ENCODE assay signal across 8 cellular contexts in the genomic region with DNA sequence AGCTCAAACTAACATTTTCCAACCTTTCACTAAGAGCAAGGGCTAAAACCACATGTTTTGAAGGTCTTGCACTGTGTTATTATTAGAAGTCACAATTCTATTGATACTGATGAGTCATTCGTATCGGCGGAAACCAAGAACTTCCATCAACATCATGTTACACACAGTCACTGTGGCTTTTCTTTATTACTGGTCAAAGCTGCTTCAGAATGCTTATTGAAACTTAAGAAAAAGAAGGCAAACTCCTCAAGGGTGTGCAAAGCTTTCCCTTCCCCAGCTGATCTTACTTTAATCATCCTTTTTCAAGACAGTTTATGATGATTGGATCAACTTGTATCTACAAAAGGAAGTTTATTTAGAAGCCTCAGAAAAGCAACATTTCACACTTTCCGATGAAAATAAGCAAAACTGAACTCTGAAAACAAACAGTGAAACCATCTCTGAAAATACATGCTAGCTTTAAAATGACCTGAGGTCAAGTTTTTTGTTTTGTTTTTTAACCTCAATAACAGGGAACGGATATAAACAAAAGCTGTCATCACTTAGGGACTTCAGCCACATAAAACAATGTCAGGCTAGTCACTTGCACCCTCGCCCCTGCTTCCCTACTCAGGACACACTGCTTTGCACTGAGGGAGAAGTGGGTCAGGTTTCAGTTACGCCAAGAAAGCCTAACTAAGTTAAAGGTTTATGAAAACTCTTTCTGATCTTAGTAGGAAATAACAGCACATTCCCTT. TPM values are rescaled to one million over a fixed set of nuclear protein-coding genes. Genes with fewer than 3 reads are reported as not detected.
DNase-seq lines count a peak whose midpoint lies in the region; ATAC-seq and TF ChIP-seq lines count a peak whose summit lies in the region.

No MANE protein-coding gene starts in this region.

- peak overlapping the region; percentile 85 for H3K27ac Mint-ChIP-seq in type B pancreatic cell

- no peak for TF ChIP-seq CTCF in type B pancreatic cell (conservative IDR thresholded peaks at IDR 0.05)

- ATAC-seq in GM18502 (IDR thresholded peaks at IDR 0.05; ENCODE audit: poor library complexity, unreplicated experiment) (peak; percentile 90), GM21825 (IDR thresholded peaks at IDR 0.05; ENCODE audit: unreplicated experiment) (peak; percentile 70)

- peak overlapping the region; percentile 69 for H3K4me3 Mint-ChIP-seq in type B pancreatic cell

- peaks cover 4% of the 10 kb centered on the region for H3K36me3 Mint-ChIP-seq in type B pancreatic cell

- DNase-seq in Karpas-422 (no peak), astrocyte of the hippocampus (ENCODE audit: low read depth, low spot score) (peak; percentile 71), left kidney (ENCODE audit: low read depth, low spot score) (peak; percentile 68), type B pancreatic cell (ENCODE audit: extremely low spot score, unreplicated experiment) (no peak), NCI-H187 (lab: John Stamatoyannopoulos, UW) (no peak), NCI-H1930 (lab: John Stamatoyannopoulos, UW) (no peak)

- H3K4me1 Mint-ChIP-seq in type B pancreatic cell (ENCODE audit: unreplicated experiment), result peaks cover 39% of the 10 kb centered on the region

- no peak overlapping the region for H3K27ac ChIP-seq in Karpas-422 (ENCODE audit: low read length)

- no peaks in the 10 kb centered on the region for H3K9me2 ChIP-seq in Karpas-422 (replicated peaks; ENCODE audit: insufficient read depth, low read length)

- H4K20me1 ChIP-seq in Karpas-422 (ENCODE audit: insufficient read depth, low read depth, low read length), result no peaks in the 10 kb centered on the region

- no peaks in the 10 kb centered on the region for H3K36me3 ChIP-seq in Karpas-422 (ENCODE audit: insufficient read depth, low read length)

- H3K27me3 ChIP-seq in Karpas-422 (ENCODE audit: low read length), result no peaks in the 10 kb centered on the region

- H3K9me3 Mint-ChIP-seq in type B pancreatic cell, result peaks cover 8% of the 10 kb centered on the region

- no peaks in the 10 kb centered on the region for H3K9me3 ChIP-seq in Karpas-422 (ENCODE audit: low read length)

- H3K4me3 ChIP-seq in Karpas-422 (ENCODE audit: low read length), result peak overlapping the region; percentile 9; the same call in 1 of the 2 replicates

- H3K9ac ChIP-seq in Karpas-422 (ENCODE audit: low read length), result no peak overlapping the region

- H3K4me1 ChIP-seq in Karpas-422 (ENCODE audit: low read length), result peaks cover 20% of the 10 kb centered on the region

- peak overlapping the region; percentile 47 for H3K4me2 ChIP-seq in Karpas-422 (ENCODE audit: low read depth, low read length, poor library complexity, severe bottlenecking)

- H3K27me3 Mint-ChIP-seq in type B pancreatic cell, result no peaks in the 10 kb centered on the region

- H2AFZ ChIP-seq in Karpas-422 (ENCODE audit: low read length), result 0 out of 2 replicates have a peak overlapping the region, but pooled peaks have one; percentile 7

- H3K79me2 ChIP-seq in Karpas-422 (ENCODE audit: low read length), result no peaks in the 10 kb centered on the region

RNA-seq across cellular contexts. Expression of gene BACH2, which starts 11.7 kb away (rescaled TPM):
- total RNA-seq in Karpas-422 (2014; rRNA removed; shearing (Covaris generic); ENCODE audit: low replicate concordance), result 1.4 and 3.2 TPM in 2 replicates
- 8.5 and 33.5 TPM in 2 replicates for total RNA-seq in type B pancreatic cell (ENCODE audit: low replicate concordance)

Comparison
In these comparisons a context has a peak if more than half of its experiments do, and no peak if none do; other contexts are left out.
1. DNase-seq: peak in astrocyte of the hippocampus (single experiment) and left kidney (single experiment); none in Karpas-422 (single experiment), type B pancreatic cell (single experiment), NCI-H187 (0 of 2) and NCI-H1930 (0 of 2).